Comparison of ENCODE assay signal across 8 cellular contexts in genomic region chr6:169751242-169752073, GRCh38. TPM values are rescaled to one million over a fixed set of nuclear protein-coding genes. Genes with fewer than 3 reads are reported as not detected.
DNase-seq lines count a peak whose midpoint lies in the region; ATAC-seq and TF ChIP-seq lines count a peak whose summit lies in the region.

Gene DYNLT2 (minus strand): TSS chr6:169751572. CDS start chr6:169751458, 114 bp downstream.
Gene ERMARD (plus strand): TSS chr6:169751622. CDS start chr6:169751658, 36 bp downstream.

- ATAC-seq in natural killer cell treated with Interleukin-12 subunit alpha and Interleukin-12 subunit beta and Interleukin-15 and Interleukin-18, amount 100 ng/mL, for 72 hours, result peak; percentile 99

- H3K9me3 Mint-ChIP-seq in activated T-helper 2 cell treated with anti-CD3 and anti-CD28 coated beads, Interferon-gamma antibody, Interleukin-2, Interleukin-4, amounts not matched to agents 10 μg/mL and 5 μg/mL and 100 μg/mL, durations not matched to agents 14 hours and 24 hours and 36 hours, result peaks cover 1% of the 10 kb centered on the region
- no peaks in the 10 kb centered on the region for H3K9me3 Mint-ChIP-seq in natural killer cell treated with Interleukin-12 subunit alpha and Interleukin-12 subunit beta and Interleukin-15 and Interleukin-18, amount 100 ng/mL, for 72 hours

- intact Hi-C loops in activated T-helper 2 cell treated with anti-CD3 and anti-CD28 coated beads, Interferon-gamma antibody, Interleukin-2, Interleukin-4, amounts not matched to agents 10 μg/mL and 5 μg/mL and 100 μg/mL, durations not matched to agents 14 hours and 24 hours and 36 hours (cut with micrococcal nuclease), result loop anchor here (1.0 to 10.0 kb wide), 7 partner anchors 28 to 833 kb away; partner anchors contain the start of genes C6orf120, FAM120B, PDCD2 and TBP

- peak within 1 kb of the TSS; percentile 99 for H3K27ac Mint-ChIP-seq in activated T-helper 2 cell treated with anti-CD3 and anti-CD28 coated beads, Interferon-gamma antibody, Interleukin-2, Interleukin-4, amounts not matched to agents 10 μg/mL and 5 μg/mL and 100 μg/mL, durations not matched to agents 14 hours and 24 hours and 36 hours
- peak within 1 kb of the TSS; percentile 97 to 98 for H3K27ac Mint-ChIP-seq in natural killer cell treated with Interleukin-12 subunit alpha and Interleukin-12 subunit beta and Interleukin-15 and Interleukin-18, amount 100 ng/mL, for 72 hours

- 0 out of 2 replicates have a peak, but pooled peaks have one; percentile 7 for TF ChIP-seq CTCF in LNCAP (IDR thresholded peaks at IDR 0.05)
- TF ChIP-seq CTCF in fibroblast of pulmonary artery (IDR thresholded peaks at IDR 0.05; ENCODE audit: low read length, missing control alignments), result no peak

- peak; percentile 98 for DNase-seq in ELF-1 (ENCODE audit: low read depth, low spot score)
- peak; percentile 77 for DNase-seq in H4 (ENCODE audit: low spot score)
- peak; percentile 91 for DNase-seq in RPMI7951 (ENCODE audit: low read depth)
- DNase-seq in activated T-helper 2 cell treated with anti-CD3 and anti-CD28 coated beads, Interferon-gamma antibody, Interleukin-2, Interleukin-4, amounts not matched to agents 10 μg/mL and 5 μg/mL and 100 μg/mL, durations not matched to agents 14 hours and 24 hours and 36 hours (ENCODE audit: low spot score), result peak; percentile 93
- peak; percentile 95 for DNase-seq in fibroblast of pulmonary artery (ENCODE audit: low read depth)
- peak; percentile 96 for DNase-seq in natural killer cell treated with Interleukin-12 subunit alpha and Interleukin-12 subunit beta and Interleukin-15 and Interleukin-18, amount 100 ng/mL, for 72 hours (ENCODE audit: low spot score)
- DNase-seq in stimulated activated naive CD4-positive, alpha-beta T cell treated with Interleukin-2 at 50 U/mL for 16 hours (lab: John Stamatoyannopoulos, UW), result peak; percentile 86

- peaks cover 19% of the 10 kb centered on the region for H3K36me3 Mint-ChIP-seq in activated T-helper 2 cell treated with anti-CD3 and anti-CD28 coated beads, Interferon-gamma antibody, Interleukin-2, Interleukin-4, amounts not matched to agents 10 μg/mL and 5 μg/mL and 100 μg/mL, durations not matched to agents 14 hours and 24 hours and 36 hours (ENCODE audit: low read depth)
- H3K36me3 Mint-ChIP-seq in natural killer cell treated with Interleukin-12 subunit alpha and Interleukin-12 subunit beta and Interleukin-15 and Interleukin-18, amount 100 ng/mL, for 72 hours, result peaks cover 11% of the 10 kb centered on the region

- peaks cover 2% of the 10 kb centered on the region for H3K27me3 Mint-ChIP-seq in activated T-helper 2 cell treated with anti-CD3 and anti-CD28 coated beads, Interferon-gamma antibody, Interleukin-2, Interleukin-4, amounts not matched to agents 10 μg/mL and 5 μg/mL and 100 μg/mL, durations not matched to agents 14 hours and 24 hours and 36 hours (ENCODE audit: low read depth)
- no peaks in the 10 kb centered on the region for H3K27me3 Mint-ChIP-seq in natural killer cell treated with Interleukin-12 subunit alpha and Interleukin-12 subunit beta and Interleukin-15 and Interleukin-18, amount 100 ng/mL, for 72 hours

- peak within 1 kb of the TSS; percentile 92 for H3K4me3 ChIP-seq in fibroblast of pulmonary artery (replicated peaks; ENCODE audit: low read depth, low read length)

- peaks cover 22% of the 10 kb centered on the region for H3K4me1 Mint-ChIP-seq in activated T-helper 2 cell treated with anti-CD3 and anti-CD28 coated beads, Interferon-gamma antibody, Interleukin-2, Interleukin-4, amounts not matched to agents 10 μg/mL and 5 μg/mL and 100 μg/mL, durations not matched to agents 14 hours and 24 hours and 36 hours (ENCODE audit: low read depth)
- H3K4me1 Mint-ChIP-seq in natural killer cell treated with Interleukin-12 subunit alpha and Interleukin-12 subunit beta and Interleukin-15 and Interleukin-18, amount 100 ng/mL, for 72 hours (ENCODE audit: low read depth in 2 of 2), result peaks cover 24 to 31% of the 10 kb centered on the region in 2 donors

- H3K4me3 Mint-ChIP-seq in activated T-helper 2 cell treated with anti-CD3 and anti-CD28 coated beads, Interferon-gamma antibody, Interleukin-2, Interleukin-4, amounts not matched to agents 10 μg/mL and 5 μg/mL and 100 μg/mL, durations not matched to agents 14 hours and 24 hours and 36 hours (ENCODE audit: low read depth), result peak within 1 kb of the TSS; percentile 97
- H3K4me3 Mint-ChIP-seq in natural killer cell treated with Interleukin-12 subunit alpha and Interleukin-12 subunit beta and Interleukin-15 and Interleukin-18, amount 100 ng/mL, for 72 hours, result peak within 1 kb of the TSS; percentile 100

RNA-seq across cellular contexts. Expression of gene DYNLT2, which starts in this region (rescaled TPM):
- 0.50 and 1.3 TPM in 2 replicates for total RNA-seq in H4 (2014; rRNA removed; shearing (Covaris generic))
- 1.8 and 2.0 TPM in 2 replicates for total RNA-seq in RPMI7951 (2014; rRNA removed; shearing (Covaris generic))
- 1.9 and 2.1 TPM in 2 replicates for total RNA-seq in activated T-helper 2 cell treated with anti-CD3 and anti-CD28 coated beads, Interferon-gamma antibody, Interleukin-2, Interleukin-4, amounts not matched to agents 10 μg/mL and 5 μg/mL and 100 μg/mL, durations not matched to agents 14 hours and 24 hours and 36 hours
- total RNA-seq in natural killer cell treated with Interleukin-12 subunit alpha and Interleukin-12 subunit beta and Interleukin-15 and Interleukin-18, amount 100 ng/mL, for 72 hours, result 1 to 10 TPM; 1.5 to 2.6 TPM

RNA-seq across cellular contexts. Expression of gene ERMARD, which starts in this region (rescaled TPM):
- total RNA-seq in H4 (2014; rRNA removed; shearing (Covaris generic)), result 13.4 and 22.9 TPM in 2 replicates
- total RNA-seq in RPMI7951 (2014; rRNA removed; shearing (Covaris generic)), result 15.6 and 15.9 TPM in 2 replicates
- 24.5 and 25.9 TPM in 2 replicates for total RNA-seq in activated T-helper 2 cell treated with anti-CD3 and anti-CD28 coated beads, Interferon-gamma antibody, Interleukin-2, Interleukin-4, amounts not matched to agents 10 μg/mL and 5 μg/mL and 100 μg/mL, durations not matched to agents 14 hours and 24 hours and 36 hours
- total RNA-seq in natural killer cell treated with Interleukin-12 subunit alpha and Interleukin-12 subunit beta and Interleukin-15 and Interleukin-18, amount 100 ng/mL, for 72 hours, result 10 to 100 TPM; 22.4 to 39.8 TPM

Comparison
In these comparisons a context has a peak if more than half of its experiments do, and no peak if none do; other contexts are left out.
1. Peak in every context shown above with its lines: DNase-seq, ATAC-seq and H3K4me3 ChIP-seq.